ENCODE assay signal across 8 cellular contexts in the genomic region with DNA sequence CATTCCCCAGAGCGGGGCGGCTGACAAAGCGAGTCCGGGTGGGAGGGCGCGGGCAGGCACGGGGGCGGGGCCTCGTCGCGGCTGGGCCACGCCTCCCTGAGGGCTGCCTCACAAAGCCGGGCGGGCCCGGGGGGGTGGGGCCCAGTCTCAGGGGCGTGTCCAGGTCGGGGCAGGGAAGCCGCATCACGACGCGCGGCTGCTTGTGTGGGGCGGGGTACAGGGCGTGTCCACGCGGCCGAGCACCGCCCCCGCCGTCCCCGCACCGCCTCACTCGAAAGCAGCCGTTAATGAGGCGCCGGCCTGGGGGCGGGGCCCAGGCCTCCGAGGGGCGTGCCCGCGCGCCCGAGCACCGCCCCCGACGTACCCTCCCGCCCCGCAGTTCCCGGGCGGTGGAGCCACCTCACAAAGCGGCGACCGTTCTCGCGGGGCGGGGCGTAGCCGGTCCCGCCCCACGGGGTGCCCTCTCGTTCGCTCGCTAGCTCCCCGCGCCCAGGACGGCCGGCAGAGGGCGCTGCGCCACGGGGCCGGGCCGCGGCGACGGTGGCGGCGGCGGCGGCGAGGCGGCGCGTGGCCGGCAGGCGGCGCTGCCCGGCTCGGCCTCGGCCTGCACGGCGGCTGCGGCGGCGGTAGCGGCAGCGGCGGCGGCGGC. TPM values are rescaled to one million over a fixed set of nuclear protein-coding genes. Genes with fewer than 3 reads are reported as not detected.
DNase-seq lines count a peak whose midpoint lies in the region; ATAC-seq, FAIRE-seq and TF ChIP-seq lines count a peak whose summit lies in the region.

A gene (plus strand): TSS at position 599 of the 649 bp plus-strand sequence. CDS start 150 bp downstream, outside the sequence.

- H3K27ac ChIP-seq in WERI-Rb-1 (peak within 1 kb of the TSS; percentile 87), breast epithelium (peak within 1 kb of the TSS; percentile 82 to 95), small intestine (ENCODE audit: low read depth in 1 of 2, low read length in 1 of 2) (peak within 1 kb of the TSS; percentile 78 to 86)

- TF ChIP-seq CTCF in WERI-Rb-1 (IDR thresholded peaks at IDR 0.05; ENCODE audit: low read depth, low read length) (peak; percentile 72), breast epithelium (IDR thresholded peaks at IDR 0.05) (peak in 1 of 3 donors; percentile 92)

- peak within 1 kb of the TSS; percentile 79 for H3K4me3 ChIP-seq in WERI-Rb-1 (ENCODE audit: low read depth, low read length)
- peak within 1 kb of the TSS; percentile 73 to 97 (median 92) for H3K4me3 ChIP-seq in breast epithelium
- peak within 1 kb of the TSS; percentile 78 to 83 for H3K4me3 ChIP-seq in small intestine (ENCODE audit: low read depth in 1 of 2, low read length in 2 of 2)

- H3K36me3 ChIP-seq in WERI-Rb-1: peaks cover 17% of the 10 kb centered on the region
- no peaks in the 10 kb centered on the region for H3K36me3 ChIP-seq in breast epithelium
- no peaks in the 10 kb centered on the region for H3K36me3 ChIP-seq in small intestine (ENCODE audit: control insufficient read depth in 2 of 2, insufficient read depth in 2 of 2, low read length in 2 of 2)

- WGBS in small intestine, 3 donors: 0 to 1% (median 1%) methylated on average over 19 to 99 of the region's 99 CpGs

- ATAC-seq in GM18909 (IDR thresholded peaks at IDR 0.05; ENCODE audit: poor library complexity, unreplicated experiment): peak; percentile 83
- ATAC-seq in HG03159 (IDR thresholded peaks at IDR 0.05; ENCODE audit: unreplicated experiment): peak; percentile 70

- intact Hi-C loops in breast epithelium (cut with DNase I; ENCODE audit: low total_unique reads): no loop called here

- no peaks in the 10 kb centered on the region for H3K9me3 ChIP-seq in WERI-Rb-1 (ENCODE audit: severe bottlenecking)
- H3K9me3 ChIP-seq in breast epithelium: no peaks in the 10 kb centered on the region
- H3K9me3 ChIP-seq in small intestine (ENCODE audit: control insufficient read depth, low read depth): no peaks in the 10 kb centered on the region

- DNase-seq in AG08395 (ENCODE audit: low spot score) (peak; percentile 100), NCI-H2227 (lab: John Stamatoyannopoulos, UW; ENCODE audit: unreplicated experiment) (peak; percentile 99), WERI-Rb-1 (peak; percentile 99), breast epithelium (ENCODE audit: low spot score in 2 of 2) (peak; percentile 99), iPS-NIHi11 (ENCODE audit: low spot score) (peak; percentile 97), small intestine (peak; percentile 98)

- no peak for FAIRE-seq in small intestine (lab: Jason Lieb, UNC)

- H3K4me1 ChIP-seq in breast epithelium (no peaks in the 10 kb centered on the region), small intestine (ENCODE audit: control insufficient read depth in 2 of 2, insufficient read depth in 1 of 2, low read depth in 1 of 2, low read length in 1 of 2) (peaks cover 0 to 3% of the 10 kb centered on the region in 2 donors)

- TF ChIP-seq POLR2A in breast epithelium (IDR thresholded peaks at IDR 0.05): no peak

- no peaks in the 10 kb centered on the region for H3K27me3 ChIP-seq in WERI-Rb-1 (ENCODE audit: insufficient read depth, low read depth, severe bottlenecking)
- H3K27me3 ChIP-seq in breast epithelium: no peaks in the 10 kb centered on the region
- H3K27me3 ChIP-seq in small intestine (ENCODE audit: control insufficient read depth in 2 of 2, insufficient read depth in 2 of 2, low read length in 2 of 2): no peaks in the 10 kb centered on the region

RNA-seq across cellular contexts. Expression of the gene that starts here (rescaled TPM):
- total RNA-seq in breast epithelium: 10 to 100 TPM; 11.6 to 17.3 (median 17.0) TPM
- polyA plus RNA-seq in small intestine: 10 to 100 TPM; 30.0 to 48.9 (median 30.4) TPM

Comparison
In these comparisons a context has a peak if more than half of its experiments do, and no peak if none do; other contexts are left out.
1. Peak in every context shown above with its lines: DNase-seq, ATAC-seq, H3K4me3 ChIP-seq and H3K27ac ChIP-seq.